In the genomic region with DNA sequence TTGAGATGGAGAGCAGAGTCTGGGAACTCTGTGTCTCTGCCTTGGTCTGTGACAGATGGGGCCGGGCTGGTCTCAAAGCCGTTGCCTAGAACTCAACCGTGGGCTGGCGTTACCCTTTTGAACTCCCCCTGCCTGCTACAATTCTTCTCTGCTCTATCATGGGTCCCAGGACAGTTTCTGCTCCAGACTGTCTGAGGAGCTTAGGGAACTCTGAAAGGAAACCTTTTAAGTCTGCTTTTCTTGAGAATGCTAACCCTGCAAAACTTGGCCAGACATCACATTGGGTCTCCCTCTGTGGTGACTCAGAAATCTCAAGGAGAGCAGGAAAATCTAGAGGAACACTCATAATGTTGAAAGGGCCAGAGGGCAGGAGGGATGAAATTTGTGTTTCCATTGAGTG, we compare ENCODE assay signal across 1 cellular context.
A peak's percentile ranks its signal among the peaks of the same experiment; 100 is the strongest.
TF ChIP-seq lines count a peak whose summit lies in the region.

No MANE protein-coding gene starts in this region.

TF ChIP-seq in IMR-90, 13 proteins besides CTCF, POLR2A, EP300 and RAD21:
- TF ChIP-seq SMC3 (IDR thresholded peaks at IDR 0.05; ENCODE audit: low read depth, low read length) (0 out of 2 replicates have a peak, but pooled peaks have one; percentile 5), RFX5 (IDR thresholded peaks at IDR 0.05; ENCODE audit: low read depth, low read length) (no peak)
